In genomic region chr9:92600742-92601261, GRCh38 we compare ENCODE assay signal across 9 cellular contexts.
DNase-seq lines count a peak whose midpoint lies in the region; ATAC-seq, FAIRE-seq and TF ChIP-seq lines count a peak whose summit lies in the region.
"Had no signal": no experiment of that assay in that cellular context is flagged by ENCODE, and none has a peak within 500 bp of the region (broad histone marks: within the 10 kb centered on the region; RNA-seq: fewer than 3 reads in every experiment).

No MANE protein-coding gene starts in this region.

- H3K27me3 ChIP-seq in SJCRH30 (no peaks in the 10 kb centered on the region), tibial artery (no peaks in the 10 kb centered on the region)

- intact Hi-C loops in tibial artery (cut with DNase I; ENCODE audit: low total_unique reads): no loop called here

- no peak for FAIRE-seq in HTR-8/SVneo (lab: Jason Lieb, UNC)

- H3K36me3 ChIP-seq in SJCRH30 (no peaks in the 10 kb centered on the region), tibial artery (no peaks in the 10 kb centered on the region)

- peaks cover 7% of the 10 kb centered on the region for H3K9me3 ChIP-seq in SJCRH30 (replicated peaks)
- no peaks in the 10 kb centered on the region for H3K9me3 ChIP-seq in tibial artery

- H3K27ac ChIP-seq in SJCRH30 (no peak overlapping the region; the same call in 1 of the 2 replicates), tibial artery (peak overlapping the region; percentile 80 to 84)

- TF ChIP-seq CTCF in tibial artery (IDR thresholded peaks at IDR 0.05): no peak

- no peak overlapping the region for H3K4me3 ChIP-seq in SJCRH30
- H3K4me3 ChIP-seq in tibial artery: peak overlapping the region in 1 of 2 donors; percentile 8

- H3K4me1 ChIP-seq in SJCRH30 (peaks cover 16% of the 10 kb centered on the region), tibial artery (peaks cover 0 to 65% (median 45%) of the 10 kb centered on the region in 4 donors)

- no peak for ATAC-seq in GM18868 (IDR thresholded peaks at IDR 0.05; ENCODE audit: unreplicated experiment)

- peak; percentile 19 to 22 for DNase-seq in SJCRH30
- DNase-seq in fibroblast of gingiva (ENCODE audit: low read depth): peak; percentile 84
- DNase-seq in myocyte (ENCODE audit: low read depth): peak; percentile 53
- no peak for DNase-seq in tibial artery
- DNase-seq in HTR-8/SVneo (ENCODE audit: insufficient read length, low spot score): no peak
- DNase-seq in nucleus accumbens (lab: John Stamatoyannopoulos, UW): no peak
- DNase-seq in DMS 273 treated with DMSO at 0.1 percent for 48 hours (lab: John Stamatoyannopoulos, UW): no peak
- DNase-seq: NCI-H510A treated with DMSO at 0.1 percent for 48 hours had no signal

Comparison
In these comparisons a context has a peak if more than half of its experiments do, and no peak if none do; other contexts are left out.
1. DNase-seq: peak in SJCRH30 (2 of 2), fibroblast of gingiva (single experiment) and myocyte (single experiment); none in tibial artery (0 of 2), HTR-8/SVneo (single experiment), nucleus accumbens (0 of 56) and DMS 273 treated with DMSO at 0.1 percent for 48 hours (single experiment).